In the genomic region with DNA sequence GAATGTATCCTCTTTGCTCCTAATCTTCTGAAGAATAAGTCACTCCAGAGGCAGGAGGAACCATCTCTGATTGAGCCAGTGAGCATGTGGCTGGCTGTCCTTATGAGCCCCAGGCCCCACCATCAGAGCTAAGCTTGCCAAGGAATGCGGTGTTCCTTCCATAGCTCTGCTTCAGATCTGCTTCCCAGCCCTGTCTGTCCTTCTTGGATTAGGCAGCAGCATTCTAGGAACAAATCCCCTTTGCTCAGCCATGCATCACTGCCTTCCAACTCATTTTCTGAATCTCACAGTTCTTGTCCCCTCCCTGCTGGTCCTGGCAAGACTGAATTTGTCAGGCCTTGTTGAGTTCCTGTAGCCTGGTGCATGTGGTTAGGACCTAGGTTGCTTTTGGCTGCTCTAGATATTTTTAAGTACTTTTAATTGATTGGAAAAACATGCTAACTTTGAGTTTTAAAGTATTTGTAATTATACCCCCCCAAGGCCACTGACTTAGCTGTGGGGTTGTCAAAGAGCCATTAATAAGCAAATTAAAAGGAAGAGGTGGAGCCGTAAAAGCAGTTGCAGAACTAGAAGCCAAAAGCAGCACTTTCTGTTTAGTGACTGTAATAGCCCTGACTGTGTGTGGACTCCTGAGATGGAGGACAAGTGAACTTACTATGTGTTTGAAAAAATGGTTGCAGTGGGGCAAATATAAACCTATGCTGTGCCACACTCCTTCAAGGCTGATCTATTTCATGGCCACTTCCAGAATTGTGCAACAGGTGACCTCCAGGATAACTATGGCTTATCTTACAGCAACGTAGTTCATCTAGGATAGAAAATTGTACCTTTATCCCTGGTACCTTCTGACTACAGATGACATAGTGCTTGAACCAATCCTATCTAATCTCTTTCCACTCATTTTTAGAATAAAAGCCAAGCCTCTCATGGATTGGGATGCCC, we compare ENCODE assay signal across 12 cellular contexts.
DNase-seq lines count a peak whose midpoint lies in the region; ATAC-seq and TF ChIP-seq lines count a peak whose summit lies in the region.
"Had no signal": no experiment of that assay in that cellular context is flagged by ENCODE, and none has a peak within 500 bp of the region (broad histone marks: within the 10 kb centered on the region; RNA-seq: fewer than 3 reads in every experiment).

No MANE protein-coding gene starts in this region.

- BruUV-seq in Calu3 (replicated peaks; lab: Mats Ljungman, UMichigan) = no TSS peak

- peak overlapping the region; percentile 24 for H3K27ac ChIP-seq in substantia nigra (ENCODE audit: low read depth, low read length, poor library complexity, severe bottlenecking)

- TF ChIP-seq CTCF in activated B cell treated with CpG ODN at 0.5 μM for 24 hours (IDR thresholded peaks at IDR 0.05) (no peak), Calu3 (IDR thresholded peaks at IDR 0.05; ENCODE audit: unreplicated experiment) (no peak)

- no peaks in the 10 kb centered on the region for H3K36me3 Mint-ChIP-seq in activated B cell treated with CpG ODN at 0.5 μM for 24 hours (ENCODE audit: low read depth)
- H3K36me3 Mint-ChIP-seq in Calu3 (ENCODE audit: insufficient read depth, unreplicated experiment) = no peaks in the 10 kb centered on the region

- intact Hi-C loops in activated B cell treated with CpG ODN at 0.5 μM for 24 hours (cut with micrococcal nuclease) (no loop called here), left ventricle myocardium superior (cut with micrococcal nuclease) (no loop called here), Calu3 (cut with micrococcal nuclease; ENCODE audit: unreplicated experiment) (no loop called here)

- POLR2A ChIA-PET in activated B cell treated with CpG ODN at 0.5 μM for 24 hours (lab: Charles Lee) = interaction anchor here (0.5 to 8.5 kb wide), 5 partner anchors 29 to 111 kb away, joined by 3 to 137 read pairs (median 3); a partner anchor contains a TSS

- TF ChIP-seq POLR2A in GM18526 (IDR thresholded peaks at IDR 0.05; ENCODE audit: extremely low read depth, insufficient read length) = peak; percentile 27

- no peak for DNase-seq in activated B cell treated with CpG ODN at 0.5 μM for 24 hours
- DNase-seq in left ventricle myocardium superior = no peak
- peak in 5 of 49 donors; percentile 4 to 61 (median 8) for DNase-seq in substantia nigra (lab: John Stamatoyannopoulos, UW)
- no peak for DNase-seq in AML-193 (lab: John Stamatoyannopoulos, UW)
- no peak for DNase-seq in Calu3
- DNase-seq in DMS79 (lab: John Stamatoyannopoulos, UW) = no peak
- DNase-seq in LoVo (ENCODE audit: low spot score) = no peak
- DNase-seq: activated CD4-positive, alpha-beta T cell treated with anti-CD3 and anti-CD28 coated beads, Interleukin-2, amount 10 ng/mL, durations not matched to agents 7 days and 5 days; KBM-7; small intestine had no signal

- no peak overlapping the region for H3K4me3 Mint-ChIP-seq in activated B cell treated with CpG ODN at 0.5 μM for 24 hours
- H3K4me3 Mint-ChIP-seq in Calu3 (ENCODE audit: low read depth, unreplicated experiment) = no peak overlapping the region
- H3K4me3 Mint-ChIP-seq: activated CD4-positive, alpha-beta T cell treated with anti-CD3 and anti-CD28 coated beads, Interleukin-2, amount 10 ng/mL, durations not matched to agents 7 days and 5 days; central memory CD8-positive, alpha-beta T cell had no signal

- CTCF ChIA-PET in activated B cell treated with CpG ODN at 0.5 μM for 24 hours (lab: Charles Lee) (no interaction called here), Calu3 (lab: Charles Lee) (no interaction called here)

- H3K4me1 Mint-ChIP-seq in activated B cell treated with CpG ODN at 0.5 μM for 24 hours (peaks cover 67% of the 10 kb centered on the region), Calu3 (ENCODE audit: low read depth, unreplicated experiment) (peaks cover 8% of the 10 kb centered on the region)

- H3K27ac Mint-ChIP-seq in activated B cell treated with CpG ODN at 0.5 μM for 24 hours (peak overlapping the region; percentile 61), Calu3 (ENCODE audit: unreplicated experiment) (no peak overlapping the region)
- H3K27ac Mint-ChIP-seq: activated CD4-positive, alpha-beta T cell treated with anti-CD3 and anti-CD28 coated beads, Interleukin-2, amount 10 ng/mL, durations not matched to agents 7 days and 5 days had no signal

- H3K27me3 Mint-ChIP-seq in activated B cell treated with CpG ODN at 0.5 μM for 24 hours (no peaks in the 10 kb centered on the region), Calu3 (ENCODE audit: unreplicated experiment) (no peaks in the 10 kb centered on the region)
- H3K27me3 Mint-ChIP-seq: activated CD4-positive, alpha-beta T cell treated with anti-CD3 and anti-CD28 coated beads, Interleukin-2, amount 10 ng/mL, durations not matched to agents 7 days and 5 days had no signal

- peak; percentile 10 for ATAC-seq in activated B cell treated with CpG ODN at 0.5 μM for 24 hours (ENCODE audit: low read depth)
- peak; percentile 72 for ATAC-seq in left ventricle myocardium superior

- H3K9me3 Mint-ChIP-seq in activated B cell treated with CpG ODN at 0.5 μM for 24 hours (no peaks in the 10 kb centered on the region), Calu3 (ENCODE audit: low read depth, unreplicated experiment) (no peaks in the 10 kb centered on the region)
- H3K9me3 Mint-ChIP-seq: central memory CD8-positive, alpha-beta T cell had no signal
